ENCODE assay signal across 15 cellular contexts in the genomic region with DNA sequence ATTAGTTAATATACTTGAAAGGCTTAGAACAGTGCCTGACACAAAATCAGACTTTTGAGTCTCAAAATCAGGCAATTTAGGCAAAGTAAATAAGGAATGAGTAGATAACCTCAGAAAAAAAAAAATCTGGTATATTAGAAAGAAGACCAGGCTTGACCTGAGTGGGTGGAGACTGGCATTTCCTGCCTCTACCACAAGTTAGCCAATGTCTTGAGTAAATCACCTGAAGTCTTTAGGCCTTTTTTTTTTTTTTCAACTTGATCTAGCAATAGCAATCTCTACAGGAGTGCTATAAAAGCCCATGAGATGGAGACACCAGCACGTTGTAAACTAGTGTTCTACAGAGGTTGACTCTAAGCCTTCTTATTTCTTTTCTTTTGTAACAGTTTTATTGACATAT.
A peak's percentile ranks its signal among the peaks of the same experiment; 100 is the strongest.
DNase-seq lines count a peak whose midpoint lies in the region; ATAC-seq and TF ChIP-seq lines count a peak whose summit lies in the region.
"Had no signal": no experiment of that assay in that cellular context is flagged by ENCODE, and none has a peak within 500 bp of the region (broad histone marks: within the 10 kb centered on the region; RNA-seq: fewer than 3 reads in every experiment).

No MANE protein-coding gene starts in this region.

- TF ChIP-seq CTCF in RWPE2 (IDR thresholded peaks at IDR 0.05; ENCODE audit: poor library complexity, severe bottlenecking) (peak; percentile 54), upper lobe of right lung (IDR thresholded peaks at IDR 0.05) (no peak)

- DNase-seq in HT-29 (ENCODE audit: low spot score): peak; percentile 71
- DNase-seq in RWPE2 (ENCODE audit: low spot score): no peak
- peak; percentile 38 for DNase-seq in kidney glomerular epithelial cell (lab: John Stamatoyannopoulos, UW)
- DNase-seq in upper lobe of right lung: no peak
- DNase-seq in NCI-H446 treated with DMSO at 0.1 percent for 48 hours (lab: John Stamatoyannopoulos, UW): no peak
- DNase-seq in SJCRH30: no peak
- no peak for DNase-seq in cardiac septum (ENCODE audit: low spot score)
- DNase-seq: activated gamma-delta T cell, adrenal gland, AML-193, caudate nucleus, MG63, NCI-H1436 treated with DMSO at 0.1 percent for 48 hours, SHP77 treated with DMSO at 0.1 percent for 48 hours had no signal

- H3K9me3 ChIP-seq in RWPE2 (ENCODE audit: severe bottlenecking): no peaks in the 10 kb centered on the region
- no peaks in the 10 kb centered on the region for H3K9me3 ChIP-seq in upper lobe of right lung
- H3K9me3 ChIP-seq in SJCRH30 (replicated peaks): no peaks in the 10 kb centered on the region
- H3K9me3 ChIP-seq: adrenal gland, MG63, thoracic aorta had no signal

- H3K27me3 ChIP-seq in RWPE2 (ENCODE audit: insufficient read depth, poor library complexity, severe bottlenecking) (no peaks in the 10 kb centered on the region), upper lobe of right lung (no peaks in the 10 kb centered on the region), SJCRH30 (no peaks in the 10 kb centered on the region)
- H3K27me3 ChIP-seq: adrenal gland, MG63 had no signal

- peak; percentile 86 for ATAC-seq in RWPE2 (ENCODE audit: low read depth)
- ATAC-seq in upper lobe of right lung: peak; percentile 81

- H3K4me1 ChIP-seq in RWPE2 (ENCODE audit: insufficient read depth, poor library complexity, severe bottlenecking) (peaks cover 11% of the 10 kb centered on the region), upper lobe of right lung (no peaks in the 10 kb centered on the region), SJCRH30 (no peaks in the 10 kb centered on the region)
- H3K4me1 ChIP-seq: adrenal gland had no signal

- H3K36me3 ChIP-seq in RWPE2 (ENCODE audit: low read depth) (no peaks in the 10 kb centered on the region), upper lobe of right lung (no peaks in the 10 kb centered on the region), SJCRH30 (no peaks in the 10 kb centered on the region)
- H3K36me3 ChIP-seq: adrenal gland, MG63, thoracic aorta had no signal

- intact Hi-C loops in upper lobe of right lung (cut with DNase I): no loop called here
- intact Hi-C loops in cardiac septum (cut with DNase I): no loop called here

- H3K27ac ChIP-seq in RWPE2 (ENCODE audit: poor library complexity, severe bottlenecking): peak overlapping the region; percentile 61
- no peak overlapping the region for H3K27ac ChIP-seq in upper lobe of right lung
- H3K27ac ChIP-seq in SJCRH30: no peak overlapping the region
- H3K27ac ChIP-seq: adrenal gland, thoracic aorta had no signal

- H3K4me3 ChIP-seq in RWPE2 (ENCODE audit: severe bottlenecking) (no peak overlapping the region), upper lobe of right lung (no peak overlapping the region), SJCRH30 (no peak overlapping the region)
- H3K4me3 ChIP-seq: adrenal gland, MG63, thoracic aorta had no signal

Comparison
In these comparisons a context has a peak if more than half of its experiments do, and no peak if none do; other contexts are left out.
1. DNase-seq: peak in HT-29 (single experiment) and kidney glomerular epithelial cell (single experiment); none in RWPE2 (single experiment), upper lobe of right lung (single experiment), NCI-H446 treated with DMSO at 0.1 percent for 48 hours (single experiment), SJCRH30 (0 of 2) and cardiac septum (single experiment).